8 cellular contexts compared by ENCODE assay signal in the genomic region with DNA sequence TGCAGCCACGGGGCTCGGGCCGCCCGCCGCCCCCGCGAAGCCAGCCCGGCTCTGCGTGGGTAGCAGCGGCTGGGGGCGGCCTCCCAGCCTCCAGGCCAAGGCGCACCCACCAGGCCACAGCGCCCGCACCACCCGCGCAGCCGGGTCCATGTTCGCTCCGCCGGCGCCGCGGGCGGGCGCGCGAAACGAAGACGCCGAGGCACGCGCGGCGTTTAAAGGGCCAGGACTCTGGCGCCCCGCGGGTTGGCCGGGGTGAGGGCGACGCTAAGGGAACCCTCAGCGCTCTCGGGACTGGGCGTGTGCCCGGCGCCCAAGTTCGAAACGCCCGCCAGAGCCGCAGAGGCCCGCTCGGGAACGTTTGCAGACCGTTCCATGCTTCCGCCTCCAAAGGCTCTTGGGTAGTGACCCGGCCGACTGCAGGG. TPM values are rescaled to one million over a fixed set of nuclear protein-coding genes. Genes with fewer than 3 reads are reported as not detected.
DNase-seq lines count a peak whose midpoint lies in the region; ATAC-seq and TF ChIP-seq lines count a peak whose summit lies in the region.

A gene (minus strand): TSS at position 162 of the 422 bp plus-strand sequence. CDS start 12 bp downstream, at position 150.

- H3K79me2 ChIP-seq in OCI-LY7 (ENCODE audit: insufficient read depth, low read depth, low read length), result peaks cover 24% of the 10 kb centered on the region

- peak; percentile 60 to 69 for ATAC-seq in CD4-positive, CD25-positive, alpha-beta regulatory T cell (ENCODE audit: low read depth in 2 of 2)
- ATAC-seq in GM19324 (IDR thresholded peaks at IDR 0.05; ENCODE audit: low FRiP score, unreplicated experiment) (peak; percentile 53), HG03520 (IDR thresholded peaks at IDR 0.05; ENCODE audit: unreplicated experiment) (peak; percentile 41)

- peaks cover 38% of the 10 kb centered on the region for H3K4me1 ChIP-seq in CD4-positive, CD25-positive, alpha-beta regulatory T cell (ENCODE audit: control insufficient read depth, insufficient read depth, low read length, poor library complexity, severe bottlenecking)
- H3K4me1 ChIP-seq in OCI-LY7 (ENCODE audit: insufficient read depth, low read length, poor library complexity, severe bottlenecking) (peaks cover 26% of the 10 kb centered on the region), esophagus (ENCODE audit: control insufficient read depth in 2 of 2, insufficient read depth in 2 of 2, low read length in 1 of 2) (peaks cover 0 to 14% of the 10 kb centered on the region in 2 donors), mucosa of stomach (ENCODE audit: control insufficient read depth, insufficient read depth, low read length) (peaks cover 31% of the 10 kb centered on the region)

- no peak for TF ChIP-seq CTCF in OCI-LY7 (conservative IDR thresholded peaks at IDR 0.05; ENCODE audit: low read length)

- 0% methylated on average over 56 of the region's 56 CpGs for WGBS in esophagus, 2 donors

- no peaks in the 10 kb centered on the region for H3K9me3 ChIP-seq in CD4-positive, CD25-positive, alpha-beta regulatory T cell (ENCODE audit: control insufficient read depth in 2 of 2, low read length in 2 of 2)
- no peaks in the 10 kb centered on the region for H3K9me3 ChIP-seq in OCI-LY7 (ENCODE audit: low read length)
- H3K9me3 ChIP-seq in esophagus (ENCODE audit: control insufficient read depth in 2 of 2, insufficient read depth in 1 of 2, low read depth in 1 of 2, low read length in 1 of 2), result no peaks in the 10 kb centered on the region
- H3K9me3 ChIP-seq in mucosa of stomach (ENCODE audit: control insufficient read depth, low read length), result no peaks in the 10 kb centered on the region

- H3K9me2 ChIP-seq in OCI-LY7 (ENCODE audit: insufficient read depth, low read length), result no peaks in the 10 kb centered on the region

- peak; percentile 76 to 89 (median 86) for DNase-seq in CD4-positive, CD25-positive, alpha-beta regulatory T cell
- DNase-seq in OCI-LY7 (ENCODE audit: low spot score) (peak; percentile 89), activated T-cell treated with anti-CD3 and anti-CD28 coated beads for 48 hours (ENCODE audit: low read depth) (peak; percentile 82)
- DNase-seq in stimulated activated CD8-positive, alpha-beta memory T cell treated with anti-CD3 and anti-CD28 coated beads, Interleukin-4, amount 100 ng/mL, for 48 hours, result peak; percentile 82

- intact Hi-C loops in OCI-LY7 (cut with micrococcal nuclease; ENCODE audit: unreplicated experiment), result loop anchor here (5.0 kb wide), 1 partner anchor 65 kb away; a partner anchor contains a TSS

- H2AFZ ChIP-seq in OCI-LY7 (ENCODE audit: low read length), result peak within 1 kb of the TSS; percentile 87

- peaks cover 5% of the 10 kb centered on the region for H3K36me3 Mint-ChIP-seq in CD4-positive, CD25-positive, alpha-beta regulatory T cell

- H3K27me3 Mint-ChIP-seq in CD4-positive, CD25-positive, alpha-beta regulatory T cell, result peaks cover 11% of the 10 kb centered on the region

- H3K4me2 ChIP-seq in OCI-LY7 (ENCODE audit: low read length), result peak within 1 kb of the TSS; percentile 95

- H4K20me1 ChIP-seq in OCI-LY7 (ENCODE audit: insufficient read depth, low read length), result 0 out of 2 replicates have a peak, but pooled peaks cover 12% of the 10 kb centered on the region

- peaks cover 0 to 42% (median 25%) of the 10 kb centered on the region in 4 donors for H3K4me1 Mint-ChIP-seq in CD4-positive, CD25-positive, alpha-beta regulatory T cell

- no TSS peak for BruUV-seq in OCI-LY7 (replicated peaks; lab: Mats Ljungman, UMichigan)

- H3K27ac ChIP-seq in CD4-positive, CD25-positive, alpha-beta regulatory T cell (ENCODE audit: insufficient read depth, low read length, poor library complexity, severe bottlenecking), result peak within 1 kb of the TSS; percentile 93
- peak within 1 kb of the TSS; percentile 85 for H3K27ac ChIP-seq in OCI-LY7 (ENCODE audit: low read depth, low read length, poor library complexity, severe bottlenecking)
- peak within 1 kb of the TSS; percentile 93 to 99 for H3K27ac ChIP-seq in esophagus (ENCODE audit: low read depth in 2 of 2, low read length in 1 of 2)

- POLR2A ChIA-PET in OCI-LY7 (lab: Charles Lee), result no interaction called here

- H3K4me3 ChIP-seq in CD4-positive, CD25-positive, alpha-beta regulatory T cell (ENCODE audit: low read depth, low read length), result peak within 1 kb of the TSS; percentile 87
- H3K4me3 ChIP-seq in OCI-LY7 (ENCODE audit: low read depth, low read length, poor library complexity, severe bottlenecking) (peak within 1 kb of the TSS; percentile 84), esophagus (ENCODE audit: low read depth in 1 of 2, low read length in 2 of 2) (peak within 1 kb of the TSS; percentile 80 to 88), mucosa of stomach (ENCODE audit: low read length) (peak within 1 kb of the TSS; percentile 78)

- H3K9me3 Mint-ChIP-seq in CD4-positive, CD25-positive, alpha-beta regulatory T cell, result peaks cover 0 to 1% (median 0%) of the 10 kb centered on the region in 7 donors

- H3K9ac ChIP-seq in mucosa of stomach (ENCODE audit: low read length), result peak within 1 kb of the TSS; percentile 91

- H3K27me3 ChIP-seq in CD4-positive, CD25-positive, alpha-beta regulatory T cell (ENCODE audit: control insufficient read depth, insufficient read depth, low read length), result no peaks in the 10 kb centered on the region
- H3K27me3 ChIP-seq in esophagus (ENCODE audit: control insufficient read depth in 1 of 2, insufficient read depth in 2 of 2, low read length in 2 of 2) (no peaks in the 10 kb centered on the region), mucosa of stomach (ENCODE audit: control insufficient read depth, insufficient read depth, low read length) (no peaks in the 10 kb centered on the region)

- H3K36me3 ChIP-seq in CD4-positive, CD25-positive, alpha-beta regulatory T cell (ENCODE audit: control insufficient read depth, insufficient read depth, low read length), result peaks cover 13% of the 10 kb centered on the region
- H3K36me3 ChIP-seq in OCI-LY7 (ENCODE audit: insufficient read depth, low read length) (peaks cover 29% of the 10 kb centered on the region), esophagus (ENCODE audit: control insufficient read depth in 2 of 2, insufficient read depth in 2 of 2, low read length in 1 of 2) (peaks cover 4 to 21% of the 10 kb centered on the region in 2 donors), mucosa of stomach (ENCODE audit: control insufficient read depth, insufficient read depth, low read length) (no peaks in the 10 kb centered on the region)

- peak within 1 kb of the TSS; percentile 99 to 100 (median 100) for H3K27ac Mint-ChIP-seq in CD4-positive, CD25-positive, alpha-beta regulatory T cell

- peak within 1 kb of the TSS; percentile 98 to 100 (median 99) for H3K4me3 Mint-ChIP-seq in CD4-positive, CD25-positive, alpha-beta regulatory T cell

- CTCF ChIA-PET in OCI-LY7 (lab: Charles Lee; ENCODE audit: unreplicated experiment), result no interaction called here

RNA-seq across cellular contexts. Expression of the gene that starts here (rescaled TPM):
- 48.6 TPM for total RNA-seq in CD4-positive, CD25-positive, alpha-beta regulatory T cell
- polyA plus RNA-seq in CD4-positive, CD25-positive, alpha-beta regulatory T cell, result 10 to 100 TPM; 33.8 to 39.1 (median 37.6) TPM
- total RNA-seq in OCI-LY7 (2014; rRNA removed; shearing (Covaris generic)), result 67.4 and 68.1 TPM in 2 replicates
- total RNA-seq in OCI-LY7 (2022), result 59.2 and 76.3 TPM in 2 replicates
- polyA plus RNA-seq in esophagus, result 10 to 100 TPM; 59.0 to 59.4 TPM

Comparison
In these comparisons a context has a peak if more than half of its experiments do, and no peak if none do; other contexts are left out.
1. Peak in every context shown above with its lines: DNase-seq, ATAC-seq, H3K4me3 ChIP-seq and H3K27ac ChIP-seq.